ENCODE assay signal across 26 cellular contexts in the genomic region with DNA sequence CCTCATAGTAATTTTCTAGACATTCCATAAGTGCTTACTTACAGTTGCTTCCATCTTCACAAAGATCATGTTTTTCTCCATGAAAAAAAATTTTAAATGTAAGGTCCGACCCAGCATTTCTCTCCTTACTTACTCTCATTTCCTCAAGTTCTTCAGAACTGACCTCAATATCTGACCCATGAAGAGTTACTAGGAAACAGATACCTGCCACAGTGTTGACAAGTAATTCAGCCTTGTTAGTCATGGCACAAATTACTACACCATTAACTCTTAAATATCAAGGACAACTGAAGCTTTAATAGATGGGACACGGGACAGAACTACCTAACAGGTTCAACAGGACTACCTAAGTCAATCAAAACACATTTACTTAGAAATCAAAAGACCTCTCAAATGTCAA.
"Had no signal": no experiment of that assay in that cellular context is flagged by ENCODE, and none has a peak within 500 bp of the region (broad histone marks: within the 10 kb centered on the region; RNA-seq: fewer than 3 reads in every experiment).

No MANE protein-coding gene starts in this region.

- H3K4me3 Mint-ChIP-seq: effector memory CD8-positive, alpha-beta T cell; mesothelial cell of epicardium; naive B cell; nephron; neural progenitor cell; stimulated activated effector memory CD8-positive, alpha-beta T cell treated with anti-CD3 and anti-CD28 coated beads, Interleukin-12 subunit alpha, Interleukin-12 subunit beta, amount 100 ng/mL, for 72 hours had no signal

- H3K27me3 ChIP-seq: esophagus muscularis mucosa, foreskin keratinocyte, gastroesophageal sphincter, heart left ventricle, hepatocyte, neural progenitor cell, sigmoid colon, stomach, thyroid gland, vagina had no signal

- H3K4me3 ChIP-seq: esophagus muscularis mucosa, gastroesophageal sphincter, heart left ventricle, hepatocyte, mucosa of descending colon, neural progenitor cell, prostate gland, sigmoid colon, stomach, thyroid gland, vagina had no signal

- H3K9me3 Mint-ChIP-seq: nephron had no signal

- H3K36me3 ChIP-seq: esophagus muscularis mucosa, gastroesophageal sphincter, heart left ventricle, neural progenitor cell, prostate gland, sigmoid colon, stomach, thyroid gland, vagina had no signal

- H3K4me1 Mint-ChIP-seq: naive B cell; nephron; neural progenitor cell; stimulated activated effector memory CD8-positive, alpha-beta T cell treated with anti-CD3 and anti-CD28 coated beads, Interleukin-12 subunit alpha, Interleukin-12 subunit beta, amount 100 ng/mL, for 72 hours had no signal

- H3K27ac Mint-ChIP-seq: effector memory CD8-positive, alpha-beta T cell; mesothelial cell of epicardium; naive B cell; nephron; neural progenitor cell; stimulated activated effector memory CD8-positive, alpha-beta T cell treated with anti-CD3 and anti-CD28 coated beads, Interleukin-12 subunit alpha, Interleukin-12 subunit beta, amount 100 ng/mL, for 72 hours had no signal

- ATAC-seq: effector memory CD8-positive, alpha-beta T cell; foreskin keratinocyte; gastroesophageal sphincter; heart left ventricle; left lobe of liver; mucosa of descending colon; right cardiac atrium; stimulated activated effector memory CD8-positive, alpha-beta T cell treated with anti-CD3 and anti-CD28 coated beads, Interleukin-12 subunit alpha, Interleukin-12 subunit beta, amount 100 ng/mL, for 72 hours had no signal

- DNase-seq: cortex of kidney; effector memory CD8-positive, alpha-beta T cell; foreskin keratinocyte; heart left ventricle; mesenchymal stem cell; mucosa of descending colon; naive B cell; right cardiac atrium; sigmoid colon; stimulated activated CD4-positive, alpha-beta T cell treated with anti-CD3 and anti-CD28 coated beads, Interleukin-2, amount 100 ng/mL, for 24 hours; stimulated activated CD4-positive, alpha-beta T cell treated with anti-CD3 and anti-CD28 coated beads, Interleukin-4, amount 100 ng/mL, for 24 hours; stimulated activated naive CD4-positive, alpha-beta T cell treated with Interleukin-2 at 50 U/mL for 16 hours; stomach; thyroid gland had no signal

- H3K36me3 Mint-ChIP-seq: mesothelial cell of epicardium; naive B cell; neural progenitor cell; stimulated activated effector memory CD8-positive, alpha-beta T cell treated with anti-CD3 and anti-CD28 coated beads, Interleukin-12 subunit alpha, Interleukin-12 subunit beta, amount 100 ng/mL, for 72 hours had no signal

- H3K27me3 Mint-ChIP-seq: effector memory CD8-positive, alpha-beta T cell; naive B cell had no signal

- FAIRE-seq: endometrium, islet of Langerhans had no signal
